8 cellular contexts compared by ENCODE assay signal in genomic region chr3:146503459-146504202, GRCh38. TPM values are rescaled to one million over a fixed set of nuclear protein-coding genes. Genes with fewer than 3 reads are reported as not detected.
DNase-seq lines count a peak whose midpoint lies in the region; ATAC-seq, FAIRE-seq and TF ChIP-seq lines count a peak whose summit lies in the region.

No MANE protein-coding gene starts in this region.

- WGBS in mesendoderm (ENCODE audit: extremely low coverage, insufficient coverage, low lambda C conversion rate), result no CpG with 5 or more reads among the region's 12 CpGs
- 84 to 95% methylated on average over 7 to 12 of the region's 12 CpGs for WGBS in gastroesophageal sphincter (ENCODE audit: low coverage in 1 of 2), 2 donors

- H3K4ac ChIP-seq in mesendoderm (ENCODE audit: low read depth, low read length), result peak overlapping the region; percentile 96

- intact Hi-C loops in activated T-helper 1 cell treated with anti-CD3 and anti-CD28 coated beads, Interleukin-12 subunit alpha, Interleukin-12 subunit beta, Interleukin-2, Interleukin-4 antibody, amounts not matched to agents 30 ng/mL and 10 ng/mL and 1 ng/mL, durations not matched to agents 14 hours and 24 hours and 36 hours (cut with micrococcal nuclease), result loop anchor here (2.0 kb wide), 1 partner anchor 39 kb away; no protein-coding TSS in a partner anchor

- no peak for TF ChIP-seq CTCF in gastroesophageal sphincter (IDR thresholded peaks at IDR 0.05)

- H2BK120ac ChIP-seq in mesendoderm (ENCODE audit: low read depth, low read length), result peak overlapping the region; percentile 89

- H3K27ac ChIP-seq in mesendoderm (ENCODE audit: low read depth, low read length), result peak overlapping the region; percentile 53
- no peak overlapping the region for H3K27ac ChIP-seq in gastroesophageal sphincter

- H3K27ac Mint-ChIP-seq in activated T-helper 1 cell treated with anti-CD3 and anti-CD28 coated beads, Interleukin-12 subunit alpha, Interleukin-12 subunit beta, Interleukin-2, Interleukin-4 antibody, amounts not matched to agents 30 ng/mL and 10 ng/mL and 1 ng/mL, durations not matched to agents 14 hours and 24 hours and 36 hours, result peak overlapping the region; percentile 5

- H3K4me3 ChIP-seq in mesendoderm (ENCODE audit: low read length) (no peak overlapping the region), gastroesophageal sphincter (no peak overlapping the region)

- H3K23ac ChIP-seq in mesendoderm (ENCODE audit: low read length), result no peak overlapping the region

- H3K4me2 ChIP-seq in mesendoderm (ENCODE audit: low read length), result no peak overlapping the region

- peak overlapping the region; percentile 17 for H2BK5ac ChIP-seq in mesendoderm (ENCODE audit: low read length)

- no peaks in the 10 kb centered on the region for H3K27me3 Mint-ChIP-seq in activated T-helper 1 cell treated with anti-CD3 and anti-CD28 coated beads, Interleukin-12 subunit alpha, Interleukin-12 subunit beta, Interleukin-2, Interleukin-4 antibody, amounts not matched to agents 30 ng/mL and 10 ng/mL and 1 ng/mL, durations not matched to agents 14 hours and 24 hours and 36 hours (ENCODE audit: insufficient read depth)

- H2BK15ac ChIP-seq in mesendoderm (replicated peaks; ENCODE audit: low read depth), result peak overlapping the region; percentile 74

- peak overlapping the region; percentile 93 for H3K18ac ChIP-seq in mesendoderm (ENCODE audit: low read length)

- FAIRE-seq in GM12892 (lab: Jason Lieb, UNC), result peak; percentile 95

- H3K9ac ChIP-seq in mesendoderm (ENCODE audit: low read length), result no peak overlapping the region

- H4K5ac ChIP-seq in mesendoderm (ENCODE audit: low read length), result no peak overlapping the region

- no peaks in the 10 kb centered on the region for H3K79me2 ChIP-seq in mesendoderm (ENCODE audit: control insufficient read depth, insufficient read depth, low read length)

- TF ChIP-seq EP300 in gastroesophageal sphincter (IDR thresholded peaks at IDR 0.05), result no peak

- H3K27me3 ChIP-seq in mesendoderm (ENCODE audit: insufficient read depth, low read length, poor library complexity) (no peaks in the 10 kb centered on the region), gastroesophageal sphincter (no peaks in the 10 kb centered on the region)

- no peak overlapping the region for H3K4me3 Mint-ChIP-seq in activated T-helper 1 cell treated with anti-CD3 and anti-CD28 coated beads, Interleukin-12 subunit alpha, Interleukin-12 subunit beta, Interleukin-2, Interleukin-4 antibody, amounts not matched to agents 30 ng/mL and 10 ng/mL and 1 ng/mL, durations not matched to agents 14 hours and 24 hours and 36 hours

- H3K4me1 Mint-ChIP-seq in activated T-helper 1 cell treated with anti-CD3 and anti-CD28 coated beads, Interleukin-12 subunit alpha, Interleukin-12 subunit beta, Interleukin-2, Interleukin-4 antibody, amounts not matched to agents 30 ng/mL and 10 ng/mL and 1 ng/mL, durations not matched to agents 14 hours and 24 hours and 36 hours (ENCODE audit: low read depth), result peaks cover 45% of the 10 kb centered on the region

- no peak for TF ChIP-seq POLR2A in GM12892 (IDR thresholded peaks at IDR 0.05; ENCODE audit: low read depth, low read length)
- no peak for TF ChIP-seq POLR2A in gastroesophageal sphincter (IDR thresholded peaks at IDR 0.05)

- H2AK5ac ChIP-seq in mesendoderm (ENCODE audit: low read length), result peak overlapping the region; percentile 5

- peak; percentile 96 for ATAC-seq in GM21619 (IDR thresholded peaks at IDR 0.05; ENCODE audit: unreplicated experiment)
- ATAC-seq in gastroesophageal sphincter, result no peak

- H3K36me3 ChIP-seq in mesendoderm (ENCODE audit: control insufficient read depth, insufficient read depth, low read length) (no peaks in the 10 kb centered on the region), gastroesophageal sphincter (no peaks in the 10 kb centered on the region)

- no peak overlapping the region for H4K8ac ChIP-seq in mesendoderm (ENCODE audit: low read depth, low read length)

- H3K56ac ChIP-seq in mesendoderm (ENCODE audit: low read length), result peak overlapping the region; percentile 67

- no peaks in the 10 kb centered on the region for H3K79me1 ChIP-seq in mesendoderm (ENCODE audit: low read length)

- no peaks in the 10 kb centered on the region for H3K9me3 Mint-ChIP-seq in activated T-helper 1 cell treated with anti-CD3 and anti-CD28 coated beads, Interleukin-12 subunit alpha, Interleukin-12 subunit beta, Interleukin-2, Interleukin-4 antibody, amounts not matched to agents 30 ng/mL and 10 ng/mL and 1 ng/mL, durations not matched to agents 14 hours and 24 hours and 36 hours

- H3K4me1 ChIP-seq in mesendoderm (ENCODE audit: control insufficient read depth, low read depth, low read length) (peaks cover 5% of the 10 kb centered on the region), gastroesophageal sphincter (peaks cover 0 to 21% (median 0%) of the 10 kb centered on the region in 3 donors)

- DNase-seq in GM12892 (ENCODE audit: insufficient read length) (peak; percentile 23), HS-5 (ENCODE audit: low read depth) (peak; percentile 89), mesendoderm (peak; percentile 71)
- no peak for DNase-seq in activated T-helper 1 cell treated with anti-CD3 and anti-CD28 coated beads, Interleukin-12 subunit alpha, Interleukin-12 subunit beta, Interleukin-2, Interleukin-4 antibody, amounts not matched to agents 30 ng/mL and 10 ng/mL and 1 ng/mL, durations not matched to agents 14 hours and 24 hours and 36 hours (ENCODE audit: low spot score)
- DNase-seq in activated CD8-positive, alpha-beta memory T cell treated with anti-CD3 and anti-CD28 coated beads, Interleukin-2, amount 50 U/mL, for 4 hours, result no peak
- DNase-seq in stimulated activated CD4-positive, alpha-beta T cell treated with anti-CD3 and anti-CD28 coated beads, Interleukin-1b, Interleukin-23, amount 100 ng/mL, for 48 hours, result no peak

- H3K9me3 ChIP-seq in gastroesophageal sphincter, result no peaks in the 10 kb centered on the region

- H3K36me3 Mint-ChIP-seq in activated T-helper 1 cell treated with anti-CD3 and anti-CD28 coated beads, Interleukin-12 subunit alpha, Interleukin-12 subunit beta, Interleukin-2, Interleukin-4 antibody, amounts not matched to agents 30 ng/mL and 10 ng/mL and 1 ng/mL, durations not matched to agents 14 hours and 24 hours and 36 hours (ENCODE audit: low read depth), result peaks cover 19% of the 10 kb centered on the region

RNA-seq across cellular contexts. Expression of gene PLSCR2, which starts 34.3 kb away (rescaled TPM):
- 0.38 TPM for polyA plus RNA-seq in GM12892 (2012; ENCODE audit: missing spikeins)
- not detected in 2 replicates for total RNA-seq in activated T-helper 1 cell treated with anti-CD3 and anti-CD28 coated beads, Interleukin-12 subunit alpha, Interleukin-12 subunit beta, Interleukin-2, Interleukin-4 antibody, amounts not matched to agents 30 ng/mL and 10 ng/mL and 1 ng/mL, durations not matched to agents 14 hours and 24 hours and 36 hours
- not detected for polyA plus RNA-seq in mesendoderm (2013, experiment 1 of 2)
- polyA plus RNA-seq in mesendoderm (2013, experiment 2 of 2), result not detected
- total RNA-seq in gastroesophageal sphincter, result 1 to 10 TPM in 1 of 4 donors, not detected in 3; 1.3 TPM

RNA-seq across cellular contexts. Expression of gene PLSCR1, which starts 40.8 kb away (rescaled TPM):
- 31.8 TPM for polyA plus RNA-seq in GM12892 (2012; ENCODE audit: missing spikeins)
- 98.9 and 101 TPM in 2 replicates for total RNA-seq in activated T-helper 1 cell treated with anti-CD3 and anti-CD28 coated beads, Interleukin-12 subunit alpha, Interleukin-12 subunit beta, Interleukin-2, Interleukin-4 antibody, amounts not matched to agents 30 ng/mL and 10 ng/mL and 1 ng/mL, durations not matched to agents 14 hours and 24 hours and 36 hours
- 55.1 TPM for polyA plus RNA-seq in mesendoderm (2013, experiment 1 of 2)
- polyA plus RNA-seq in mesendoderm (2013, experiment 2 of 2), result 57.2 TPM
- total RNA-seq in gastroesophageal sphincter, result 100 to 1,000 TPM in 2 of 4 donors, 10 to 100 TPM in 2; 37.1 to 190 (median 88.7) TPM

Comparison
In these comparisons a context has a peak if more than half of its experiments do, and no peak if none do; other contexts are left out.
1. DNase-seq: peak in GM12892 (single experiment), HS-5 (single experiment) and mesendoderm (single experiment); none in activated T-helper 1 cell treated with anti-CD3 and anti-CD28 coated beads, Interleukin-12 subunit alpha, Interleukin-12 subunit beta, Interleukin-2, Interleukin-4 antibody, amounts not matched to agents 30 ng/mL and 10 ng/mL and 1 ng/mL, durations not matched to agents 14 hours and 24 hours and 36 hours (single experiment), activated CD8-positive, alpha-beta memory T cell treated with anti-CD3 and anti-CD28 coated beads, Interleukin-2, amount 50 U/mL, for 4 hours (single experiment) and stimulated activated CD4-positive, alpha-beta T cell treated with anti-CD3 and anti-CD28 coated beads, Interleukin-1b, Interleukin-23, amount 100 ng/mL, for 48 hours (single experiment).